In genomic region chr3:113057117-113057516, GRCh38 we compare ENCODE assay signal across 1 cellular context.
TF ChIP-seq lines count a peak whose summit lies in the region.

No MANE protein-coding gene starts in this region.

TF ChIP-seq in GM12878, 131 proteins besides CTCF, POLR2A, EP300 and RAD21 (continued from another document):
- TF ChIP-seq DPF2 (IDR thresholded peaks at IDR 0.05) (0 out of 2 replicates have a peak, but pooled peaks have one; percentile 19), HDGF (IDR thresholded peaks at IDR 0.05) (no peak), YBX1 (IDR thresholded peaks at IDR 0.05) (no peak), SREBF2 (IDR thresholded peaks at IDR 0.05; ENCODE audit: low read length) (no peak), SRF (IDR thresholded peaks at IDR 0.05; ENCODE audit: low read depth in 2 of 2, low read length in 2 of 2) (no peak), CHD2 (IDR thresholded peaks at IDR 0.05; ENCODE audit: borderline replicate concordance, low read depth, low read length) (no peak), NKRF (conservative IDR thresholded peaks at IDR 0.05) (no peak), POLR2AphosphoS2 (IDR thresholded peaks at IDR 0.05; ENCODE audit: low read depth, low read length) (no peak), ZNF687 (IDR thresholded peaks at IDR 0.05) (no peak), PBX3 (IDR thresholded peaks at IDR 0.05; ENCODE audit: insufficient replicate concordance, low read depth, low read length) (no peak), TCF7 (IDR thresholded peaks at IDR 0.05; ENCODE audit: borderline replicate concordance) (no peak), IRF4 (IDR thresholded peaks at IDR 0.05; ENCODE audit: low read depth, low read length) (peak; percentile 78), MYC (IDR thresholded peaks at IDR 0.05; ENCODE audit: insufficient read depth, insufficient read length, insufficient replicate concordance, low read length, severe bottlenecking) (no peak), E4F1 (IDR thresholded peaks at IDR 0.05; ENCODE audit: borderline replicate concordance, partially characterized antibody) (no peak), ZNF592 (IDR thresholded peaks at IDR 0.05) (no peak), ZBTB4 (CRISPR knock-in tag; IDR thresholded peaks at IDR 0.05) (no peak), EGR1 (IDR thresholded peaks at IDR 0.05; ENCODE audit: borderline replicate concordance in 1 of 2, low read depth in 2 of 2, low read length in 2 of 2) (no peak), MXI1 (IDR thresholded peaks at IDR 0.05; ENCODE audit: low read depth, low read length) (peak; percentile 39; the same call in 1 of the 2 replicates), CBFB (IDR thresholded peaks at IDR 0.05; ENCODE audit: low read depth) (no peak), CREB1 (IDR thresholded peaks at IDR 0.05; ENCODE audit: low read depth) (no peak), BHLHE40 (IDR thresholded peaks at IDR 0.05; ENCODE audit: borderline replicate concordance in 1 of 2, low read depth in 2 of 2, low read length in 1 of 2) (no peak; a peak in 1 of 4 replicates), ATF3 (IDR thresholded peaks at IDR 0.05; ENCODE audit: borderline replicate concordance, extremely low read depth, low read depth, low read length) (no peak), ZBTB40 (IDR thresholded peaks at IDR 0.05; ENCODE audit: borderline replicate concordance) (no peak), ATF7 (IDR thresholded peaks at IDR 0.05; ENCODE audit: low read depth) (no peak), POLR2AphosphoS5 (IDR thresholded peaks at IDR 0.05; ENCODE audit: low read length) (no peak), USF1 (IDR thresholded peaks at IDR 0.05; ENCODE audit: borderline replicate concordance, extremely low read length, insufficient read depth, low read depth, low read length) (no peak), STAT1 (conservative IDR thresholded peaks at IDR 0.05) (no peak), NR2C1 (IDR thresholded peaks at IDR 0.05) (no peak), JUND (IDR thresholded peaks at IDR 0.05; ENCODE audit: low read depth, low read length) (no peak), SUPT20H (IDR thresholded peaks at IDR 0.05; ENCODE audit: borderline replicate concordance, control insufficient read depth, low read depth, low read length) (no peak), ZSCAN29 (IDR thresholded peaks at IDR 0.05) (no peak), MEF2B (IDR thresholded peaks at IDR 0.05; ENCODE audit: partially characterized antibody, poor library complexity, severe bottlenecking) (peak; percentile 17), SUZ12 (IDR thresholded peaks at IDR 0.05; ENCODE audit: unreplicated experiment) (no peak), ZNF207 (IDR thresholded peaks at IDR 0.05; ENCODE audit: borderline replicate concordance) (no peak)
TF ChIP-seq in GM12878: peak in this region for 22.
